Comparison of ENCODE assay signal across 1 cellular context in the genomic region with DNA sequence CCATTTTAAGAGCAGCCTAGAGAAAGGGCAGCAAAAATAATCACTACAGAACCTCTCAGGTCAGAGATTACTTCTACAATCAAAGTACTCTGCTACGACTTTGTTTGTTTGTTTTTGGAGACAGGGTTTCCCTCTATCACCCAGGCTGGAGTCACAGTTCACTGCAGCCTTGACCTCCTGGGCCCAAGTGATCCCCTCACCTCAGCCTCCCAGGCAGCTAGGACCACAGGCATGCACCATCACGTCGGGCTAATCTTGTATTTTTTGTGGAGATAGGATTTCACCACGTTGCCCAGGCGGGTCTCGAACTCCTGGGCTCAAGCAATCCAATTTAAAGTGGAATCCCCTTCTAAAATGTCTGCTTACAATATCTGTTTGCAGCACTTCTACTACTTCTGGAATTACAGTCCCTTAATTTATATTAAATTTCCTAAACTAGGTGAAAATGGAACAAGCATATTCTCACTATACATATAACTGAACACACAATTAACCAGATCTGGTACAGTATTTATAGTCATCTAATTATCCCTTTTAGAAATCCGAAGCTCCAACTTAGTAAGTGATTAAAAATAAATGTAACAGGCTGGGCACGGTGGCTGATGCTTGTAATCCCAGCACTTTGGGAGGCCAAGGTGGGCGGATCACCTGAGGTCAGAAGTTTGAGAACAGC.
TF ChIP-seq lines count a peak whose summit lies in the region.

No MANE protein-coding gene starts in this region.

TF ChIP-seq in HepG2, 621 proteins besides CTCF, POLR2A, EP300 and RAD21 (continued from another document and continues in another):
- TF ChIP-seq, protein P1, sequence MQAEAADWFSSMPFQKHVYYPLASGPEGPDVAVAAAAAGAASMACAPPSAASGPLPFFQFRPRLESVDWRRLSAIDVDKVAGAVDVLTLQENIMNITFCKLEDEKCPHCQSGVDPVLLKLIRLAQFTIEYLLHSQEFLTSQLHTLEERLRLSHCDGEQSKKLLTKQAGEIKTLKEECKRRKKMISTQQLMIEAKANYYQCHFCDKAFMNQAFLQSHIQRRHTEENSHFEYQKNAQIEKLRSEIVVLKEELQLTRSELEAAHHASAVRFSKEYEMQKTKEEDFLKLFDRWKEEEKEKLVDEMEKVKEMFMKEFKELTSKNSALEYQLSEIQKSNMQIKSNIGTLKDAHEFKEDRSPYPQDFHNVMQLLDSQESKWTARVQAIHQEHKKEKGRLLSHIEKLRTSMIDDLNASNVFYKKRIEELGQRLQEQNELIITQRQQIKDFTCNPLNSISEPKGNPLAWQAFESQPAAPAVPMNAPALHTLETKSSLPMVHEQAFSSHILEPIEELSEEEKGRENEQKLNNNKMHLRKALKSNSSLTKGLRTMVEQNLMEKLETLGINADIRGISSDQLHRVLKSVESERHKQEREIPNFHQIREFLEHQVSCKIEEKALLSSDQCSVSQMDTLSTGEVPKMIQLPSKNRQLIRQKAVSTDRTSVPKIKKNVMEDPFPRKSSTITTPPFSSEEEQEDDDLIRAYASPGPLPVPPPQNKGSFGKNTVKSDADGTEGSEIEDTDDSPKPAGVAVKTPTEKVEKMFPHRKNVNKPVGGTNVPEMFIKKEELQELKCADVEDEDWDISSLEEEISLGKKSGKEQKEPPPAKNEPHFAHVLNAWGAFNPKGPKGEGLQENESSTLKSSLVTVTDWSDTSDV (CRISPR knock-in tag; IDR thresholded peaks at IDR 0.05) = no peak
- no peak for TF ChIP-seq SRY (CRISPR knock-in tag; IDR thresholded peaks at IDR 0.05)
- no peak for TF ChIP-seq HES4 (CRISPR knock-in tag; IDR thresholded peaks at IDR 0.05; ENCODE audit: borderline replicate concordance)
- no peak for TF ChIP-seq HNRNPLL (IDR thresholded peaks at IDR 0.05; ENCODE audit: low read depth, low read length, poor library complexity, severe bottlenecking)
- no peak for TF ChIP-seq NFE2 (CRISPR knock-in tag; IDR thresholded peaks at IDR 0.05)
- TF ChIP-seq, protein P2, sequence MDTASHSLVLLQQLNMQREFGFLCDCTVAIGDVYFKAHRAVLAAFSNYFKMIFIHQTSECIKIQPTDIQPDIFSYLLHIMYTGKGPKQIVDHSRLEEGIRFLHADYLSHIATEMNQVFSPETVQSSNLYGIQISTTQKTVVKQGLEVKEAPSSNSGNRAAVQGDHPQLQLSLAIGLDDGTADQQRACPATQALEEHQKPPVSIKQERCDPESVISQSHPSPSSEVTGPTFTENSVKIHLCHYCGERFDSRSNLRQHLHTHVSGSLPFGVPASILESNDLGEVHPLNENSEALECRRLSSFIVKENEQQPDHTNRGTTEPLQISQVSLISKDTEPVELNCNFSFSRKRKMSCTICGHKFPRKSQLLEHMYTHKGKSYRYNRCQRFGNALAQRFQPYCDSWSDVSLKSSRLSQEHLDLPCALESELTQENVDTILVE (CRISPR knock-in tag; IDR thresholded peaks at IDR 0.05) = no peak
- TF ChIP-seq, protein P3, sequence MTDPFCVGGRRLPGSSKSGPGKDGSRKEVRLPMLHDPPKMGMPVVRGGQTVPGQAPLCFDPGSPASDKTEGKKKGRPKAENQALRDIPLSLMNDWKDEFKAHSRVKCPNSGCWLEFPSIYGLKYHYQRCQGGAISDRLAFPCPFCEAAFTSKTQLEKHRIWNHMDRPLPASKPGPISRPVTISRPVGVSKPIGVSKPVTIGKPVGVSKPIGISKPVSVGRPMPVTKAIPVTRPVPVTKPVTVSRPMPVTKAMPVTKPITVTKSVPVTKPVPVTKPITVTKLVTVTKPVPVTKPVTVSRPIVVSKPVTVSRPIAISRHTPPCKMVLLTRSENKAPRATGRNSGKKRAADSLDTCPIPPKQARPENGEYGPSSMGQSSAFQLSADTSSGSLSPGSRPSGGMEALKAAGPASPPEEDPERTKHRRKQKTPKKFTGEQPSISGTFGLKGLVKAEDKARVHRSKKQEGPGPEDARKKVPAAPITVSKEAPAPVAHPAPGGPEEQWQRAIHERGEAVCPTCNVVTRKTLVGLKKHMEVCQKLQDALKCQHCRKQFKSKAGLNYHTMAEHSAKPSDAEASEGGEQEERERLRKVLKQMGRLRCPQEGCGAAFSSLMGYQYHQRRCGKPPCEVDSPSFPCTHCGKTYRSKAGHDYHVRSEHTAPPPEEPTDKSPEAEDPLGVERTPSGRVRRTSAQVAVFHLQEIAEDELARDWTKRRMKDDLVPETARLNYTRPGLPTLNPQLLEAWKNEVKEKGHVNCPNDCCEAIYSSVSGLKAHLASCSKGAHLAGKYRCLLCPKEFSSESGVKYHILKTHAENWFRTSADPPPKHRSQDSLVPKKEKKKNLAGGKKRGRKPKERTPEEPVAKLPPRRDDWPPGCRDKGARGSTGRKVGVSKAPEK (CRISPR knock-in tag; IDR thresholded peaks at IDR 0.05; ENCODE audit: borderline replicate concordance) = no peak
- TF ChIP-seq JUNB (CRISPR knock-in tag; IDR thresholded peaks at IDR 0.05; ENCODE audit: borderline replicate concordance) = no peak
- TF ChIP-seq NFATC3 (CRISPR knock-in tag; IDR thresholded peaks at IDR 0.05) = no peak
- no peak for TF ChIP-seq ZNF33B (CRISPR knock-in tag; IDR thresholded peaks at IDR 0.05)
- TF ChIP-seq RFX5 (IDR thresholded peaks at IDR 0.05; ENCODE audit: low read depth, low read length) = no peak
- no peak for TF ChIP-seq ZNF296 (CRISPR knock-in tag; conservative IDR thresholded peaks at IDR 0.05)
- TF ChIP-seq, protein P4, sequence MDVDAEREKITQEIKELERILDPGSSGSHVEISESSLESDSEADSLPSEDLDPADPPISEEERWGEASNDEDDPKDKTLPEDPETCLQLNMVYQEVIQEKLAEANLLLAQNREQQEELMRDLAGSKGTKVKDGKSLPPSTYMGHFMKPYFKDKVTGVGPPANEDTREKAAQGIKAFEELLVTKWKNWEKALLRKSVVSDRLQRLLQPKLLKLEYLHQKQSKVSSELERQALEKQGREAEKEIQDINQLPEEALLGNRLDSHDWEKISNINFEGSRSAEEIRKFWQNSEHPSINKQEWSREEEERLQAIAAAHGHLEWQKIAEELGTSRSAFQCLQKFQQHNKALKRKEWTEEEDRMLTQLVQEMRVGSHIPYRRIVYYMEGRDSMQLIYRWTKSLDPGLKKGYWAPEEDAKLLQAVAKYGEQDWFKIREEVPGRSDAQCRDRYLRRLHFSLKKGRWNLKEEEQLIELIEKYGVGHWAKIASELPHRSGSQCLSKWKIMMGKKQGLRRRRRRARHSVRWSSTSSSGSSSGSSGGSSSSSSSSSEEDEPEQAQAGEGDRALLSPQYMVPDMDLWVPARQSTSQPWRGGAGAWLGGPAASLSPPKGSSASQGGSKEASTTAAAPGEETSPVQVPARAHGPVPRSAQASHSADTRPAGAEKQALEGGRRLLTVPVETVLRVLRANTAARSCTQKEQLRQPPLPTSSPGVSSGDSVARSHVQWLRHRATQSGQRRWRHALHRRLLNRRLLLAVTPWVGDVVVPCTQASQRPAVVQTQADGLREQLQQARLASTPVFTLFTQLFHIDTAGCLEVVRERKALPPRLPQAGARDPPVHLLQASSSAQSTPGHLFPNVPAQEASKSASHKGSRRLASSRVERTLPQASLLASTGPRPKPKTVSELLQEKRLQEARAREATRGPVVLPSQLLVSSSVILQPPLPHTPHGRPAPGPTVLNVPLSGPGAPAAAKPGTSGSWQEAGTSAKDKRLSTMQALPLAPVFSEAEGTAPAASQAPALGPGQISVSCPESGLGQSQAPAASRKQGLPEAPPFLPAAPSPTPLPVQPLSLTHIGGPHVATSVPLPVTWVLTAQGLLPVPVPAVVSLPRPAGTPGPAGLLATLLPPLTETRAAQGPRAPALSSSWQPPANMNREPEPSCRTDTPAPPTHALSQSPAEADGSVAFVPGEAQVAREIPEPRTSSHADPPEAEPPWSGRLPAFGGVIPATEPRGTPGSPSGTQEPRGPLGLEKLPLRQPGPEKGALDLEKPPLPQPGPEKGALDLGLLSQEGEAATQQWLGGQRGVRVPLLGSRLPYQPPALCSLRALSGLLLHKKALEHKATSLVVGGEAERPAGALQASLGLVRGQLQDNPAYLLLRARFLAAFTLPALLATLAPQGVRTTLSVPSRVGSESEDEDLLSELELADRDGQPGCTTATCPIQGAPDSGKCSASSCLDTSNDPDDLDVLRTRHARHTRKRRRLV (CRISPR knock-in tag; IDR thresholded peaks at IDR 0.05) = no peak
- TF ChIP-seq TSC22D2 (CRISPR knock-in tag; IDR thresholded peaks at IDR 0.05; ENCODE audit: borderline replicate concordance) = no peak
- TF ChIP-seq MTA3 (CRISPR knock-in tag; IDR thresholded peaks at IDR 0.05) = no peak
- peak; percentile 54; the same call in 1 of the 2 replicates for TF ChIP-seq MEIS2 (CRISPR knock-in tag; IDR thresholded peaks at IDR 0.05)
- TF ChIP-seq, protein P5, sequence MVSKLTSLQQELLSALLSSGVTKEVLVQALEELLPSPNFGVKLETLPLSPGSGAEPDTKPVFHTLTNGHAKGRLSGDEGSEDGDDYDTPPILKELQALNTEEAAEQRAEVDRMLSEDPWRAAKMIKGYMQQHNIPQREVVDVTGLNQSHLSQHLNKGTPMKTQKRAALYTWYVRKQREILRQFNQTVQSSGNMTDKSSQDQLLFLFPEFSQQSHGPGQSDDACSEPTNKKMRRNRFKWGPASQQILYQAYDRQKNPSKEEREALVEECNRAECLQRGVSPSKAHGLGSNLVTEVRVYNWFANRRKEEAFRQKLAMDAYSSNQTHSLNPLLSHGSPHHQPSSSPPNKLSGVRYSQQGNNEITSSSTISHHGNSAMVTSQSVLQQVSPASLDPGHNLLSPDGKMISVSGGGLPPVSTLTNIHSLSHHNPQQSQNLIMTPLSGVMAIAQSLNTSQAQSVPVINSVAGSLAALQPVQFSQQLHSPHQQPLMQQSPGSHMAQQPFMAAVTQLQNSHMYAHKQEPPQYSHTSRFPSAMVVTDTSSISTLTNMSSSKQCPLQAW (CRISPR knock-in tag; IDR thresholded peaks at IDR 0.05) = peak; percentile 73
- TF ChIP-seq ZNF703 (CRISPR knock-in tag; IDR thresholded peaks at IDR 0.05; ENCODE audit: borderline replicate concordance) = no peak
- no peak for TF ChIP-seq RFXANK (CRISPR knock-in tag; IDR thresholded peaks at IDR 0.05)
- TF ChIP-seq RBM22 (optimal IDR thresholded peaks at IDR 0.05; ENCODE audit: low read length) = no peak
- no peak for TF ChIP-seq ZNF562 (CRISPR knock-in tag; IDR thresholded peaks at IDR 0.05; ENCODE audit: borderline replicate concordance)
- TF ChIP-seq PCBP2 (optimal IDR thresholded peaks at IDR 0.05; ENCODE audit: low read depth, low read length, poor library complexity, severe bottlenecking) = no peak
- no peak for TF ChIP-seq KLF9 (CRISPR knock-in tag; IDR thresholded peaks at IDR 0.05; ENCODE audit: low read depth)
- TF ChIP-seq, protein P6, sequence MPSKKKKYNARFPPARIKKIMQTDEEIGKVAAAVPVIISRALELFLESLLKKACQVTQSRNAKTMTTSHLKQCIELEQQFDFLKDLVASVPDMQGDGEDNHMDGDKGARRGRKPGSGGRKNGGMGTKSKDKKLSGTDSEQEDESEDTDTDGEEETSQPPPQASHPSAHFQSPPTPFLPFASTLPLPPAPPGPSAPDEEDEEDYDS (CRISPR knock-in tag; IDR thresholded peaks at IDR 0.05) = no peak
- no peak for TF ChIP-seq RBAK (CRISPR knock-in tag; IDR thresholded peaks at IDR 0.05)
- TF ChIP-seq PHF8 (CRISPR knock-in tag; IDR thresholded peaks at IDR 0.05) = no peak
- TF ChIP-seq ZNF101 (CRISPR knock-in tag; IDR thresholded peaks at IDR 0.05; ENCODE audit: borderline replicate concordance, low read depth) = no peak
- no peak for TF ChIP-seq NCOA5 (CRISPR knock-in tag; IDR thresholded peaks at IDR 0.05)
- no peak for TF ChIP-seq JUN (CRISPR knock-in tag; IDR thresholded peaks at IDR 0.05)
- TF ChIP-seq TOPORS (CRISPR knock-in tag; IDR thresholded peaks at IDR 0.05) = no peak
- no peak for TF ChIP-seq EEA1 (CRISPR knock-in tag; IDR thresholded peaks at IDR 0.05; ENCODE audit: borderline replicate concordance)
- TF ChIP-seq, protein P7, sequence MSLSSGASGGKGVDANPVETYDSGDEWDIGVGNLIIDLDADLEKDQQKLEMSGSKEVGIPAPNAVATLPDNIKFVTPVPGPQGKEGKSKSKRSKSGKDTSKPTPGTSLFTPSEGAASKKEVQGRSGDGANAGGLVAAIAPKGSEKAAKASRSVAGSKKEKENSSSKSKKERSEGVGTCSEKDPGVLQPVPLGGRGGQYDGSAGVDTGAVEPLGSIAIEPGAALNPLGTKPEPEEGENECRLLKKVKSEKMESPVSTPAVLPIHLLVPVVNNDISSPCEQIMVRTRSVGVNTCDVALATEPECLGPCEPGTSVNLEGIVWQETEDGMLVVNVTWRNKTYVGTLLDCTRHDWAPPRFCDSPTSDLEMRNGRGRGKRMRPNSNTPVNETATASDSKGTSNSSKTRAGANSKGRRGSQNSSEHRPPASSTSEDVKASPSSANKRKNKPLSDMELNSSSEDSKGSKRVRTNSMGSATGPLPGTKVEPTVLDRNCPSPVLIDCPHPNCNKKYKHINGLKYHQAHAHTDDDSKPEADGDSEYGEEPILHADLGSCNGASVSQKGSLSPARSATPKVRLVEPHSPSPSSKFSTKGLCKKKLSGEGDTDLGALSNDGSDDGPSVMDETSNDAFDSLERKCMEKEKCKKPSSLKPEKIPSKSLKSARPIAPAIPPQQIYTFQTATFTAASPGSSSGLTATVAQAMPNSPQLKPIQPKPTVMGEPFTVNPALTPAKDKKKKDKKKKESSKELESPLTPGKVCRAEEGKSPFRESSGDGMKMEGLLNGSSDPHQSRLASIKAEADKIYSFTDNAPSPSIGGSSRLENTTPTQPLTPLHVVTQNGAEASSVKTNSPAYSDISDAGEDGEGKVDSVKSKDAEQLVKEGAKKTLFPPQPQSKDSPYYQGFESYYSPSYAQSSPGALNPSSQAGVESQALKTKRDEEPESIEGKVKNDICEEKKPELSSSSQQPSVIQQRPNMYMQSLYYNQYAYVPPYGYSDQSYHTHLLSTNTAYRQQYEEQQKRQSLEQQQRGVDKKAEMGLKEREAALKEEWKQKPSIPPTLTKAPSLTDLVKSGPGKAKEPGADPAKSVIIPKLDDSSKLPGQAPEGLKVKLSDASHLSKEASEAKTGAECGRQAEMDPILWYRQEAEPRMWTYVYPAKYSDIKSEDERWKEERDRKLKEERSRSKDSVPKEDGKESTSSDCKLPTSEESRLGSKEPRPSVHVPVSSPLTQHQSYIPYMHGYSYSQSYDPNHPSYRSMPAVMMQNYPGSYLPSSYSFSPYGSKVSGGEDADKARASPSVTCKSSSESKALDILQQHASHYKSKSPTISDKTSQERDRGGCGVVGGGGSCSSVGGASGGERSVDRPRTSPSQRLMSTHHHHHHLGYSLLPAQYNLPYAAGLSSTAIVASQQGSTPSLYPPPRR (CRISPR knock-in tag; IDR thresholded peaks at IDR 0.05; ENCODE audit: borderline replicate concordance) = peak; percentile 82
- no peak for TF ChIP-seq ATF7-NPFF (CRISPR knock-in tag; IDR thresholded peaks at IDR 0.05; ENCODE audit: low read depth)
- no peak for TF ChIP-seq ZNF567 (CRISPR knock-in tag; IDR thresholded peaks at IDR 0.05; ENCODE audit: borderline replicate concordance)
- TF ChIP-seq, protein P8, sequence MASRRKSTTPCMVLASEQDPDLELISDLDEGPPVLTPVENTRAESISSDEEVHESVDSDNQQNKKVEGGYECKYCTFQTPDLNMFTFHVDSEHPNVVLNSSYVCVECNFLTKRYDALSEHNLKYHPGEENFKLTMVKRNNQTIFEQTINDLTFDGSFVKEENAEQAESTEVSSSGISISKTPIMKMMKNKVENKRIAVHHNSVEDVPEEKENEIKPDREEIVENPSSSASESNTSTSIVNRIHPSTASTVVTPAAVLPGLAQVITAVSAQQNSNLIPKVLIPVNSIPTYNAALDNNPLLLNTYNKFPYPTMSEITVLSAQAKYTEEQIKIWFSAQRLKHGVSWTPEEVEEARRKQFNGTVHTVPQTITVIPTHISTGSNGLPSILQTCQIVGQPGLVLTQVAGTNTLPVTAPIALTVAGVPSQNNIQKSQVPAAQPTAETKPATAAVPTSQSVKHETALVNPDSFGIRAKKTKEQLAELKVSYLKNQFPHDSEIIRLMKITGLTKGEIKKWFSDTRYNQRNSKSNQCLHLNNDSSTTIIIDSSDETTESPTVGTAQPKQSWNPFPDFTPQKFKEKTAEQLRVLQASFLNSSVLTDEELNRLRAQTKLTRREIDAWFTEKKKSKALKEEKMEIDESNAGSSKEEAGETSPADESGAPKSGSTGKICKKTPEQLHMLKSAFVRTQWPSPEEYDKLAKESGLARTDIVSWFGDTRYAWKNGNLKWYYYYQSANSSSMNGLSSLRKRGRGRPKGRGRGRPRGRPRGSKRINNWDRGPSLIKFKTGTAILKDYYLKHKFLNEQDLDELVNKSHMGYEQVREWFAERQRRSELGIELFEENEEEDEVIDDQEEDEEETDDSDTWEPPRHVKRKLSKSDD (CRISPR knock-in tag; IDR thresholded peaks at IDR 0.05; ENCODE audit: low read depth) = no peak
